Comparison of ENCODE assay signal across 12 cellular contexts in the genomic region with DNA sequence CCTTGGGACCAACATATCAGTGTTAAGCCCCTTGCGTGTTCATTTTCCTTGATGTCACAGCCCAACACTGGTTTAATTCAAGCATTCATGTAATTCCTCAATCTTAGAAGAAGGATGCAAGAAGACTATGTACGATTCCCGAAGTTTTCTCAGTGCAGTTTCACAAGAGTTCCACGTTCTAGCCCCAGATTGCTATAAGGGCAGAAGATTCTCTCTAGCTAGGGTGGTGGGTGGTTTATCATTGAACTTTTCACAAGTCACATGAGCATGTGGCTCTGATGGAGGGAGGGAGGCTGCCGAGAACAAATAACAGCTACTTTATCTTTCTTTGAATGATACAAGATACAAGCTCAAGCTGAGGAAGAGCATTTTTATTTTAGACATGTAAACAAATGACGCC.
A peak's percentile ranks its signal among the peaks of the same experiment; 100 is the strongest.
DNase-seq lines count a peak whose midpoint lies in the region; ATAC-seq and TF ChIP-seq lines count a peak whose summit lies in the region.
"Had no signal": no experiment of that assay in that cellular context is flagged by ENCODE, and none has a peak within 500 bp of the region (broad histone marks: within the 10 kb centered on the region; RNA-seq: fewer than 3 reads in every experiment).

No MANE protein-coding gene starts in this region.

- in situ Hi-C loops in SK-MEL-5 (cut with HindIII; ENCODE audit: low pct_unique_long_range_greater_than_20kb, low sequenced_read_pairs) = no loop called here

- WGBS in right cardiac atrium = 38% methylated on average over 6 of the region's 6 CpGs

- intact Hi-C loops in right cardiac atrium (cut with DNase I) = loop anchor here in 1 of 4 donors (10.0 kb wide), 1 partner anchor 46 kb away; no protein-coding TSS in a partner anchor

- no peak for TF ChIP-seq CTCF in HFF-Myc (IDR thresholded peaks at IDR 0.05; ENCODE audit: low read depth, low read length, missing control alignments)
- TF ChIP-seq CTCF in retinal pigment epithelial cell (conservative IDR thresholded peaks at IDR 0.05; ENCODE audit: low read depth, low read length) = no peak

- H3K9me3 ChIP-seq in right cardiac atrium (ENCODE audit: control insufficient read depth, low read length) = no peaks in the 10 kb centered on the region
- H3K9me3 ChIP-seq: testis had no signal

- peak; percentile 9 to 14 for ATAC-seq in right cardiac atrium
- ATAC-seq in HG02571 (IDR thresholded peaks at IDR 0.05; ENCODE audit: unreplicated experiment) = no peak
- ATAC-seq in GM21515 (IDR thresholded peaks at IDR 0.05; ENCODE audit: unreplicated experiment) = no peak
- ATAC-seq: activated CD4-positive, CD25-positive, alpha-beta regulatory T cell treated with anti-CD3 and anti-CD28 coated beads, Interleukin-2, amount 50 U/mL, for 24 hours had no signal

- no peak for DNase-seq in HFF-Myc (ENCODE audit: extremely low read depth, low read depth)
- peak; percentile 60 for DNase-seq in SK-MEL-5 (ENCODE audit: low read depth, low spot score)
- no peak for DNase-seq in right cardiac atrium
- DNase-seq in retinal pigment epithelial cell (ENCODE audit: low read depth) = no peak
- no peak for DNase-seq in NCI-H1694 treated with DMSO at 0.1 percent for 48 hours (lab: John Stamatoyannopoulos, UW)
- no peak for DNase-seq in NCI-H1694 (lab: John Stamatoyannopoulos, UW)
- DNase-seq: activated T-cell treated with anti-CD3 and anti-CD28 coated beads, Interleukin-2, amount 50 U/mL, for 1 hour; amygdala; testis had no signal

- H3K4me1 ChIP-seq in right cardiac atrium (ENCODE audit: control insufficient read depth, insufficient read depth, low read length) = peaks cover 2% of the 10 kb centered on the region
- H3K4me1 ChIP-seq: testis had no signal

- H3K4me3 ChIP-seq in HFF-Myc (replicated peaks; ENCODE audit: low read depth, low read length) (peak overlapping the region; percentile 40), right cardiac atrium (ENCODE audit: low read length) (peak overlapping the region; percentile 84), retinal pigment epithelial cell (ENCODE audit: low read length) (peak overlapping the region; percentile 64)

- no peak overlapping the region for H3K27ac ChIP-seq in right cardiac atrium (ENCODE audit: low read length)
- H3K27ac ChIP-seq: testis had no signal

- H3K27me3 ChIP-seq in right cardiac atrium (ENCODE audit: control insufficient read depth, insufficient read depth) = no peaks in the 10 kb centered on the region
- H3K27me3 ChIP-seq: testis had no signal

Comparison
In these comparisons a context has a peak if more than half of its experiments do, and no peak if none do; other contexts are left out.
1. ATAC-seq: peak in right cardiac atrium (2 of 2); none in HG02571 (single experiment) and GM21515 (single experiment).
2. Peak in every context shown above with its lines, with median percentiles within 50 percentile points of each other: H3K4me3 ChIP-seq.